18 cellular contexts compared by ENCODE assay signal in the genomic region with DNA sequence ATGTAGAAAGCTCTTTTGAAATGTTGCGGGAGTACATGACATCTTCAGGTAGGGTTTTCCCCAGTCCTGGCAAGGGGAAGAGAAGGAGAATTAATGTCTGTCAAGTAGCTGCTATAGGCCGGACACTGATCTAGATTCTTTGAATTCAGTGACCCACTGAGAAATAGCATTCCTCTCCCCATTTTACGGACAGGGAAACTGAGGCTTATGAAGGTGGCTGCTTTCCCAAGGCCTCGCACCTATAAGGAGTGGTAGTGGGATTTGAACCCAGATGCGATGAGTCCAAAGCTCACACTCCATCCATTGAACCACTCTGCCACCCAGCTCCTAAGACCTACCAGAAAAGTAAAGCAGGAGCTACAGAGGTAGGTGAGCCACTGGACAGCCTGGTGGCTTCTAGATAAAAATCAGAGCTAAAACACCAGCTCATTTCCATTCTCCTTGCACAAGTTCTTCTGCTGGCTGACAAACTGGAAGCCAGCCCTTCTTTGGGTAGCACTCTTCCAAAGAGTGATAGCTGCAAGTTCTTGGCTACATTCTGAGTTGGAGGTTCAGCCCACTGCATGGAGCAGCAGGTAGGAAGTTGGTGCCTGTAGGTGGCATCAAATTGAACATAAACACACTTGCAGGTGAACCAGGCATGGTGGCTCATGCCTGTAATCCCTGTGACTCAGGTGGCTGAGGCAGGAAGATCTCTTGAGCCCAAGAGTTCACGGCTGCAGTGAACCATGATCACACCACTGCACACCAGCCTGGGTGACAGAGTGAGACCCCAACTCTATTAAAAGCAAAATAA.
"Had no signal": no experiment of that assay in that cellular context is flagged by ENCODE, and none has a peak within 500 bp of the region (broad histone marks: within the 10 kb centered on the region; RNA-seq: fewer than 3 reads in every experiment).

No MANE protein-coding gene starts in this region.

- H3K4me1 ChIP-seq: uterus had no signal

- H3K27me3 ChIP-seq: brain microvascular endothelial cell, esophagus muscularis mucosa, tibial nerve, uterus had no signal

- FAIRE-seq: endometrium had no signal

- H3K27ac ChIP-seq: brain microvascular endothelial cell, coronary artery, esophagus muscularis mucosa, tibial nerve, uterus, VCaP had no signal

- ATAC-seq: activated naive CD8-positive, alpha-beta T cell treated with anti-CD3 and anti-CD28 coated beads, Interleukin-2, amount 50 U/mL, for 24 hours; stimulated activated naive CD8-positive, alpha-beta T cell treated with anti-CD3 and anti-CD28 coated beads, Interleukin-15, Interleukin-2, amounts not matched to agents 100 U/mL and 50 U/mL, for 24 hours had no signal

- DNase-seq: activated CD4-positive, alpha-beta memory T cell treated with anti-CD3 and anti-CD28 coated beads for 36 hours; activated CD4-positive, alpha-beta T cell treated with anti-CD3 and anti-CD28 coated beads for 1 hour; activated naive CD4-positive, alpha-beta T cell treated with anti-CD3 and anti-CD28 coated beads, Interleukin-2, amount 10 ng/mL, durations not matched to agents 7 days and 5 days; activated naive CD8-positive, alpha-beta T cell treated with anti-CD3 and anti-CD28 coated beads, Interleukin-2, amount 50 U/mL, for 24 hours; anterior cingulate cortex; brain microvascular endothelial cell; immature natural killer cell; mesenchymal stem cell; nucleus accumbens; retina; stimulated activated CD4-positive, alpha-beta T cell treated with anti-CD3 and anti-CD28 coated beads, Interleukin-2, amount 100 ng/mL, for 24 hours; stimulated activated naive CD8-positive, alpha-beta T cell treated with anti-CD3 and anti-CD28 coated beads, Interleukin-15, Interleukin-2, amounts not matched to agents 100 U/mL and 50 U/mL, for 24 hours; uterus had no signal

- H3K4me3 ChIP-seq: coronary artery, esophagus muscularis mucosa, tibial nerve, uterus had no signal

- H3K9me3 ChIP-seq: esophagus muscularis mucosa, tibial nerve, uterus had no signal

- H3K36me3 ChIP-seq: brain microvascular endothelial cell, esophagus muscularis mucosa, uterus had no signal
